1 cellular context compared by ENCODE assay signal in genomic region chr1:93672069-93672468, GRCh38.
TF ChIP-seq lines count a peak whose summit lies in the region.

No MANE protein-coding gene starts in this region.

TF ChIP-seq in HepG2, 621 proteins besides CTCF, POLR2A, EP300 and RAD21 (continued from another document):
- TF ChIP-seq HNF1A (IDR thresholded peaks at IDR 0.05; ENCODE audit: low read depth) (no peak), HNF1A (CRISPR knock-in tag; IDR thresholded peaks at IDR 0.05; ENCODE audit: borderline replicate concordance) (peak; percentile 30; the same call in 1 of the 2 replicates), ZBTB8A (CRISPR knock-in tag; IDR thresholded peaks at IDR 0.05; ENCODE audit: borderline replicate concordance, low read depth) (no peak), ZNF329 (CRISPR knock-in tag; IDR thresholded peaks at IDR 0.05; ENCODE audit: low read depth) (no peak), ZNF317 (CRISPR knock-in tag; IDR thresholded peaks at IDR 0.05) (no peak), ZNF672 (CRISPR knock-in tag; IDR thresholded peaks at IDR 0.05) (no peak), ZNF263 (CRISPR knock-in tag; IDR thresholded peaks at IDR 0.05) (no peak), NCOR1 (IDR thresholded peaks at IDR 0.05; ENCODE audit: borderline replicate concordance, low read length) (no peak), ZNF12 (CRISPR knock-in tag; IDR thresholded peaks at IDR 0.05) (no peak)
